In genomic region chr11:86798988-86799387, GRCh38 we compare ENCODE assay signal across 12 cellular contexts. TPM values are rescaled to one million over a fixed set of nuclear protein-coding genes. Genes with fewer than 3 reads are reported as not detected.
DNase-seq lines count a peak whose midpoint lies in the region; ATAC-seq and TF ChIP-seq lines count a peak whose summit lies in the region.
"Had no signal": no experiment of that assay in that cellular context is flagged by ENCODE, and none has a peak within 500 bp of the region (broad histone marks: within the 10 kb centered on the region; RNA-seq: fewer than 3 reads in every experiment).

No MANE protein-coding gene starts in this region.

- H3K36me3 Mint-ChIP-seq in natural killer cell = no peaks in the 10 kb centered on the region

- peak overlapping the region; percentile 91 for H3K4me3 Mint-ChIP-seq in natural killer cell

- no peak for ATAC-seq in natural killer cell
- ATAC-seq in HG03025 (IDR thresholded peaks at IDR 0.05; ENCODE audit: low FRiP score, unreplicated experiment) = no peak
- ATAC-seq in HG03280 (IDR thresholded peaks at IDR 0.05; ENCODE audit: unreplicated experiment) = no peak

- no peaks in the 10 kb centered on the region for H3K9me3 Mint-ChIP-seq in natural killer cell

- no peak for TF ChIP-seq CTCF in 22Rv1 (IDR thresholded peaks at IDR 0.05)
- TF ChIP-seq CTCF in coronary artery (IDR thresholded peaks at IDR 0.05) = no peak
- TF ChIP-seq CTCF in natural killer cell (IDR thresholded peaks at IDR 0.05) = no peak

- peak; percentile 86 for DNase-seq in M059J (ENCODE audit: low read depth)
- DNase-seq in coronary artery (ENCODE audit: low spot score) = no peak
- DNase-seq in natural killer cell = no peak
- DNase-seq in NCI-H345 treated with DMSO at 0.1 percent for 48 hours (lab: John Stamatoyannopoulos, UW; ENCODE audit: unreplicated experiment) = no peak
- DNase-seq in middle frontal gyrus (ENCODE audit: extremely low spot score, low spot score) = no peak
- DNase-seq: activated CD4-positive, alpha-beta T cell treated with anti-CD3 and anti-CD28 coated beads, Interleukin-2, amount 50 U/mL, for 48 hours; NCI-H2081 treated with DMSO at 0.1 percent for 48 hours; trophoblast cell had no signal

- H3K27ac ChIP-seq in 22Rv1 (peak overlapping the region; percentile 76; the same call in 1 of the 2 replicates), coronary artery (peak overlapping the region; percentile 82 to 92)
- H3K27ac ChIP-seq: BLaER1 treated with 17β-estradiol and CSF1 and Interleukin-3, amounts not matched to agents 10 nM and 100 nM had no signal

- H3K27me3 Mint-ChIP-seq in natural killer cell (ENCODE audit: low read depth in 2 of 2) = no peaks in the 10 kb centered on the region

- H3K4me3 ChIP-seq in coronary artery = no peak overlapping the region

- no peak overlapping the region for H3K27ac Mint-ChIP-seq in natural killer cell

- intact Hi-C loops in natural killer cell (cut with micrococcal nuclease) = no loop called here

- peaks cover 37 to 41% of the 10 kb centered on the region in 2 donors for H3K4me1 Mint-ChIP-seq in natural killer cell

RNA-seq across cellular contexts. Expression of gene PRSS23, which starts 1.4 kb away (rescaled TPM):
- total RNA-seq in M059J (2014; rRNA removed; shearing (Covaris generic)) = 474 and 507 TPM in 2 replicates
- 10 to 100 TPM; 79.3 to 96.5 (median 84.3) TPM for total RNA-seq in natural killer cell
